In genomic region chr2:112814278-112814677, GRCh38 we compare ENCODE assay signal across 14 cellular contexts. TPM values are rescaled to one million over a fixed set of nuclear protein-coding genes. Genes with fewer than 3 reads are reported as not detected.
DNase-seq lines count a peak whose midpoint lies in the region; ATAC-seq and TF ChIP-seq lines count a peak whose summit lies in the region.
"Had no signal": no experiment of that assay in that cellular context is flagged by ENCODE, and none has a peak within 500 bp of the region (broad histone marks: within the 10 kb centered on the region; RNA-seq: fewer than 3 reads in every experiment).

No MANE protein-coding gene starts in this region.

- no peak for ATAC-seq in GM19023 (IDR thresholded peaks at IDR 0.05; ENCODE audit: unreplicated experiment)
- no peak for ATAC-seq in HG03442 (IDR thresholded peaks at IDR 0.05; ENCODE audit: unreplicated experiment)
- no peak for ATAC-seq in GM19035 (IDR thresholded peaks at IDR 0.05; ENCODE audit: unreplicated experiment)
- ATAC-seq: activated CD8-positive, alpha-beta T cell treated with anti-CD3 and anti-CD28 coated beads, Interleukin-2, amount 10 ng/mL, durations not matched to agents 7 days and 5 days; natural killer cell; stimulated activated memory B cell treated with anti-CD40 and anti-IgM and Interleukin-4, amounts not matched to agents 10 μg/mL and 1 μg/mL and 100 μg/mL, for 72 hours had no signal

- peak overlapping the region in 3 of 5 experiments; percentile 2 to 43 (median 22) for H3K27ac Mint-ChIP-seq in brain
- H3K27ac Mint-ChIP-seq: activated CD8-positive, alpha-beta T cell treated with anti-CD3 and anti-CD28 coated beads, Interleukin-2, amount 10 ng/mL, durations not matched to agents 7 days and 5 days; activated naive CD8-positive, alpha-beta T cell treated with anti-CD3 and anti-CD28 coated beads, Interleukin-2, amount 10 ng/mL, durations not matched to agents 7 days and 5 days; natural killer cell; stimulated activated memory B cell treated with anti-CD40 and anti-IgM and Interleukin-4, amounts not matched to agents 10 μg/mL and 1 μg/mL and 100 μg/mL, for 72 hours had no signal

- H3K4me3 Mint-ChIP-seq in brain: no peak overlapping the region
- H3K4me3 Mint-ChIP-seq: activated CD8-positive, alpha-beta T cell treated with anti-CD3 and anti-CD28 coated beads, Interleukin-2, amount 10 ng/mL, durations not matched to agents 7 days and 5 days; activated naive CD8-positive, alpha-beta T cell treated with anti-CD3 and anti-CD28 coated beads, Interleukin-2, amount 10 ng/mL, durations not matched to agents 7 days and 5 days; natural killer cell; stimulated activated memory B cell treated with anti-CD40 and anti-IgM and Interleukin-4, amounts not matched to agents 10 μg/mL and 1 μg/mL and 100 μg/mL, for 72 hours had no signal

- H3K27me3 Mint-ChIP-seq in brain: no peaks in the 10 kb centered on the region
- H3K27me3 Mint-ChIP-seq: stimulated activated memory B cell treated with anti-CD40 and anti-IgM and Interleukin-4, amounts not matched to agents 10 μg/mL and 1 μg/mL and 100 μg/mL, for 72 hours had no signal

- no peak overlapping the region for H3K27ac ChIP-seq in dorsolateral prefrontal cortex
- H3K27ac ChIP-seq: 22Rv1 had no signal

- no peaks in the 10 kb centered on the region for H3K27me3 ChIP-seq in dorsolateral prefrontal cortex

- H3K36me3 Mint-ChIP-seq in brain: no peaks in the 10 kb centered on the region
- H3K36me3 Mint-ChIP-seq: natural killer cell had no signal

- TF ChIP-seq CTCF in brain (conservative IDR thresholded peaks at IDR 0.05): peak in 1 of 2 experiments; percentile 14
- TF ChIP-seq CTCF in dorsolateral prefrontal cortex (IDR thresholded peaks at IDR 0.05 in 54 of 56, conservative IDR thresholded peaks at IDR 0.05 in 2 of 56; ENCODE audit: low read depth in 1 of 56, partially characterized antibody in 56 of 56): no peak

- H3K4me1 Mint-ChIP-seq in brain: peaks cover 27% of the 10 kb centered on the region

- no peak overlapping the region for H3K4me3 ChIP-seq in dorsolateral prefrontal cortex

- peaks cover 0 to 7% (median 0%) of the 10 kb centered on the region in 5 experiments for H3K9me3 Mint-ChIP-seq in brain
- H3K9me3 Mint-ChIP-seq: natural killer cell had no signal

- intact Hi-C loops in dorsolateral prefrontal cortex (cut with DNase I): no loop called here

- DNase-seq in DMS 273 (lab: John Stamatoyannopoulos, UW; ENCODE audit: unreplicated experiment) (peak; percentile 9), DMS 273 treated with DMSO at 0.1 percent for 48 hours (lab: John Stamatoyannopoulos, UW) (no peak), iPS-NIHi11 (ENCODE audit: low spot score) (peak; percentile 75), dorsolateral prefrontal cortex (no peak)
- DNase-seq: activated CD8-positive, alpha-beta T cell treated with anti-CD3 and anti-CD28 coated beads, Interleukin-2, amount 10 ng/mL, durations not matched to agents 7 days and 5 days; activated naive CD8-positive, alpha-beta T cell treated with anti-CD3 and anti-CD28 coated beads, Interleukin-2, amount 10 ng/mL, durations not matched to agents 7 days and 5 days; natural killer cell; NCI-H1694 treated with DMSO at 0.1 percent for 48 hours had no signal

RNA-seq across cellular contexts. Expression of gene IL1B, which starts 22.3 kb away (rescaled TPM):
- 0.53 TPM for polyA plus RNA-seq in brain (ENCODE audit: insufficient read depth, low read depth, low replicate concordance)
- 10 to 100 TPM in 12 of 120 experiments, 1 to 10 TPM in 78, under 1 TPM in 22, not detected in 8; 0.35 to 43.9 (median 2.7) TPM for total RNA-seq in dorsolateral prefrontal cortex
- total RNA-seq: activated CD8-positive, alpha-beta T cell treated with anti-CD3 and anti-CD28 coated beads, Interleukin-2, amount 10 ng/mL, durations not matched to agents 7 days and 5 days had no signal

RNA-seq across cellular contexts. Expression of gene IL1A, which starts 30.0 kb away (rescaled TPM):
- polyA plus RNA-seq in brain (ENCODE audit: insufficient read depth, low read depth, low replicate concordance): not detected
- total RNA-seq in dorsolateral prefrontal cortex: under 1 TPM in 69 of 120 experiments, not detected in 51; 0.21 to 0.97 (median 0.39) TPM
- total RNA-seq: activated CD8-positive, alpha-beta T cell treated with anti-CD3 and anti-CD28 coated beads, Interleukin-2, amount 10 ng/mL, durations not matched to agents 7 days and 5 days; activated naive CD8-positive, alpha-beta T cell treated with anti-CD3 and anti-CD28 coated beads, Interleukin-2, amount 10 ng/mL, durations not matched to agents 7 days and 5 days had no signal

RNA-seq across cellular contexts. Expression of gene CKAP2L, which starts 49.9 kb away (rescaled TPM):
- polyA plus RNA-seq in brain (ENCODE audit: insufficient read depth, low read depth, low replicate concordance): 11.8 TPM
- total RNA-seq in dorsolateral prefrontal cortex: 1 to 10 TPM in 11 of 120 experiments, under 1 TPM in 82, not detected in 27; 0.09 to 1.7 (median 0.47) TPM

Comparison
In these comparisons a context has a peak if more than half of its experiments do, and no peak if none do; other contexts are left out.
1. DNase-seq: peak in DMS 273 (single experiment) and iPS-NIHi11 (single experiment); none in DMS 273 treated with DMSO at 0.1 percent for 48 hours (single experiment) and dorsolateral prefrontal cortex (0 of 10).